Comparison of ENCODE assay signal across 7 cellular contexts in the genomic region with DNA sequence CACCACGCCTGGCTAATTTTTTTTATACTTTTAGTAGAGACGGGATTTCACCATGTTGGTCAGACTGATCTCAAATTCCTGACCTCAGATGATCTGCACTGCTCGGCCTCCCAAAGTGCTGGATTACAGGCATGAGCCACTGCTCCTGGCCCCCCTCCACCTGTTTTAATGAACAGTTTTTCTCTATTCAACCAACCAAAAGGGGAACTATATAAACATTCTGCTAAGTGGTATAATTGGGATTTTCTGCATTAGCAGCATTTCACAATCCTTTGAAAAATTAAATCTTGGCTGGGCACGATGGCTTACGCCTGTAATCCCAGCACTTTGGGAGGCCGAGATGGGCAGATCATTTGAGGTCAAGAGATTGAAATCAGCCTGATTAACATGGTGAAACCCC.
"Had no signal": no experiment of that assay in that cellular context is flagged by ENCODE, and none has a peak within 500 bp of the region (broad histone marks: within the 10 kb centered on the region; RNA-seq: fewer than 3 reads in every experiment).

No MANE protein-coding gene starts in this region.

- ATAC-seq: HCT116 had no signal

- H3K4me1 ChIP-seq: HAP-1 had no signal

- H3K27ac ChIP-seq: GM23248 had no signal

- H3K9me3 ChIP-seq: HAP-1 had no signal

- DNase-seq: GM23248, GOT3, H7, HFFc6, IMR-90 had no signal

- H3K4me3 ChIP-seq: GM23248, HAP-1 had no signal
